Comparison of ENCODE assay signal across 12 cellular contexts in genomic region chr16:77359065-77359502, GRCh38.
DNase-seq lines count a peak whose midpoint lies in the region; ATAC-seq and TF ChIP-seq lines count a peak whose summit lies in the region.
"Had no signal": no experiment of that assay in that cellular context is flagged by ENCODE, and none has a peak within 500 bp of the region (broad histone marks: within the 10 kb centered on the region; RNA-seq: fewer than 3 reads in every experiment).

No MANE protein-coding gene starts in this region.

- H3K4me1 ChIP-seq in osteoblast (ENCODE audit: insufficient read depth, low read length) = peaks cover 8% of the 10 kb centered on the region
- H3K4me1 ChIP-seq: foreskin keratinocyte had no signal

- no peaks in the 10 kb centered on the region for H3K36me3 ChIP-seq in osteoblast (ENCODE audit: insufficient read depth, low read length)

- peak; percentile 74 for ATAC-seq in esophagus mucosa
- ATAC-seq in activated CD4-positive, CD25-positive, alpha-beta regulatory T cell treated with anti-CD3 and anti-CD28 coated beads, Interleukin-2, amount 50 U/mL, for 24 hours = no peak
- ATAC-seq in HG03175 (IDR thresholded peaks at IDR 0.05; ENCODE audit: unreplicated experiment) = no peak
- ATAC-seq: foreskin keratinocyte, K562 had no signal

- no peaks in the 10 kb centered on the region for H3K9me3 ChIP-seq in osteoblast (ENCODE audit: low read depth, low read length)

- DNase-seq in Daoy (ENCODE audit: low read depth) (peak; percentile 70), NCI-H526 treated with DMSO at 0.1 percent for 48 hours (lab: John Stamatoyannopoulos, UW) (peak; percentile 51), osteoblast (ENCODE audit: insufficient read length, low spot score, missing footprints) (peak; percentile 92), NCI-H524 treated with DMSO at 0.1 percent for 48 hours (lab: John Stamatoyannopoulos, UW) (no peak), mesenteric fat pad (ENCODE audit: low spot score) (no peak)
- DNase-seq: activated naive CD8-positive, alpha-beta T cell treated with anti-CD3 and anti-CD28 coated beads, Interleukin-2, amount 10 ng/mL, durations not matched to agents 7 days and 5 days; OCI-M1 had no signal

- H3K27me3 ChIP-seq in osteoblast (ENCODE audit: insufficient read depth, low read length) = no peaks in the 10 kb centered on the region
- H3K27me3 ChIP-seq: foreskin keratinocyte had no signal

- peak overlapping the region; percentile 40 for H2AFZ ChIP-seq in osteoblast (ENCODE audit: low read length)

- no peaks in the 10 kb centered on the region for H4K20me1 ChIP-seq in osteoblast (ENCODE audit: insufficient read depth, low read length)

- no peak for TF ChIP-seq CTCF in osteoblast (IDR thresholded peaks at IDR 0.05; ENCODE audit: extremely low read depth, low read depth, low read length)

- no peak overlapping the region for H3K4me3 ChIP-seq in osteoblast (ENCODE audit: insufficient read depth, low read length)
- H3K4me3 ChIP-seq: K562 had no signal

- H3K79me2 ChIP-seq in osteoblast (ENCODE audit: insufficient read depth, low read length) = no peaks in the 10 kb centered on the region

- H3K27ac ChIP-seq in osteoblast (ENCODE audit: low read depth, low read length) = no peak overlapping the region
- H3K27ac ChIP-seq: foreskin keratinocyte had no signal

- H3K4me2 ChIP-seq in osteoblast (ENCODE audit: insufficient read depth, low read length) = peak overlapping the region; percentile 53

Comparison
In these comparisons a context has a peak if more than half of its experiments do, and no peak if none do; other contexts are left out.
1. DNase-seq: peak in Daoy (single experiment), NCI-H526 treated with DMSO at 0.1 percent for 48 hours (single experiment) and osteoblast (single experiment); none in NCI-H524 treated with DMSO at 0.1 percent for 48 hours (single experiment) and mesenteric fat pad (single experiment).